8 cellular contexts compared by ENCODE assay signal in genomic region chr7:64307254-64308018, GRCh38. TPM values are rescaled to one million over a fixed set of nuclear protein-coding genes. Genes with fewer than 3 reads are reported as not detected.
DNase-seq lines count a peak whose midpoint lies in the region; ATAC-seq and TF ChIP-seq lines count a peak whose summit lies in the region.

No MANE protein-coding gene starts in this region.

- no peaks in the 10 kb centered on the region for H3K36me3 ChIP-seq in lung (ENCODE audit: control insufficient read depth in 2 of 2, insufficient read depth in 2 of 2, low read length in 2 of 2)

- H3K9me3 ChIP-seq in lung (ENCODE audit: control insufficient read depth in 2 of 2, insufficient read depth in 1 of 2, low read length in 1 of 2): peaks cover 0 to 2% of the 10 kb centered on the region in 2 donors

- peak; percentile 59 for TF ChIP-seq POLR2A in GM18505 (IDR thresholded peaks at IDR 0.05; ENCODE audit: borderline replicate concordance, extremely low read depth, insufficient read depth, insufficient read length)

- no peaks in the 10 kb centered on the region for H3K27me3 ChIP-seq in lung (ENCODE audit: control insufficient read depth, insufficient read depth)

- TF ChIP-seq CTCF in lung (IDR thresholded peaks at IDR 0.05; ENCODE audit: control extremely low read depth, extremely low read depth): no peak

- H3K4me3 ChIP-seq in lung: peak overlapping the region; percentile 28

- H3K4me1 ChIP-seq in lung (ENCODE audit: control insufficient read depth in 2 of 2, insufficient read depth in 2 of 2, low read length in 2 of 2): peaks cover 0 to 3% of the 10 kb centered on the region in 2 donors

- H3K27ac ChIP-seq in cingulate gyrus (ENCODE audit: low read depth, low read length) (peak overlapping the region; percentile 87), lung (ENCODE audit: low read depth in 1 of 2, low read length in 1 of 2) (peak overlapping the region; percentile 85 to 87)

- 3% methylated on average over 33 of the region's 33 CpGs for WGBS in lung, 2 donors

- DNase-seq in NCI-H2107 treated with DMSO at 0.1 percent for 48 hours (lab: John Stamatoyannopoulos, UW; ENCODE audit: unreplicated experiment): peak; percentile 96
- peak; percentile 92 to 94 for DNase-seq in activated CD4-positive, alpha-beta T cell treated with anti-CD3 and anti-CD28 coated beads for 4 hours
- peak; percentile 95 for DNase-seq in lung (ENCODE audit: low spot score)
- DNase-seq in stimulated activated CD8-positive, alpha-beta memory T cell treated with anti-CD3 and anti-CD28 coated beads, Interleukin-15, amount 100 ng/mL, for 24 hours (ENCODE audit: low read depth): peak; percentile 73
- no peak for DNase-seq in NCI-H226

- peak; percentile 98 for ATAC-seq in GM18505 (IDR thresholded peaks at IDR 0.05; ENCODE audit: unreplicated experiment)
- ATAC-seq in HG02943 (IDR thresholded peaks at IDR 0.05; ENCODE audit: low read depth, unreplicated experiment): peak; percentile 99
- ATAC-seq in lung (ENCODE audit: insufficient read depth, low FRiP score): peak; percentile 98

RNA-seq across cellular contexts. Expression of gene ZNF736, which starts 6.3 kb away (rescaled TPM):
- 10 to 100 TPM; 16.2 to 31.6 TPM for total RNA-seq in lung
- polyA plus RNA-seq in lung: 1 to 10 TPM; 2.7 to 4.7 TPM
